1 cellular context compared by ENCODE assay signal in genomic region chr5:67992919-67993318, GRCh38.
TF ChIP-seq lines count a peak whose summit lies in the region.

No MANE protein-coding gene starts in this region.

TF ChIP-seq in SK-N-SH, 30 proteins besides CTCF, POLR2A, EP300 and RAD21 (continued from another document):
- TF ChIP-seq MAX (IDR thresholded peaks at IDR 0.05; ENCODE audit: low read depth) (no peak), FOXM1 (IDR thresholded peaks at IDR 0.05; ENCODE audit: low read depth) (no peak), MEF2A (IDR thresholded peaks at IDR 0.05; ENCODE audit: borderline replicate concordance, low read depth) (no peak), NRF1 (IDR thresholded peaks at IDR 0.05; ENCODE audit: low read depth, low read length) (no peak), GABPA (IDR thresholded peaks at IDR 0.05; ENCODE audit: low read depth) (no peak), GATA2 (CRISPR knock-in tag; IDR thresholded peaks at IDR 0.05) (no peak), CHD2 (IDR thresholded peaks at IDR 0.05; ENCODE audit: low read length, partially characterized antibody) (no peak), JUND (IDR thresholded peaks at IDR 0.05) (peak; percentile 15; the same call in 1 of the 2 replicates), FOSL2 (IDR thresholded peaks at IDR 0.05; ENCODE audit: borderline replicate concordance, low read depth) (peak; percentile 23; the same call in 1 of the 2 replicates), NFIC (IDR thresholded peaks at IDR 0.05; ENCODE audit: borderline replicate concordance) (0 out of 2 replicates have a peak, but pooled peaks have one; percentile 10), RFX5 (IDR thresholded peaks at IDR 0.05; ENCODE audit: low read length) (no peak), USF2 (IDR thresholded peaks at IDR 0.05; ENCODE audit: borderline replicate concordance, low read depth, low read length) (no peak), RXRA (IDR thresholded peaks at IDR 0.05; ENCODE audit: borderline replicate concordance, low read depth) (no peak), TAF1 (IDR thresholded peaks at IDR 0.05; ENCODE audit: borderline replicate concordance, low read depth, low read length) (no peak), TCF12 (IDR thresholded peaks at IDR 0.05) (peak; percentile 11; the same call in 1 of the 2 replicates), MXI1 (IDR thresholded peaks at IDR 0.05; ENCODE audit: low read depth, low read length) (no peak)
